ENCODE assay signal across 24 cellular contexts in the genomic region with DNA sequence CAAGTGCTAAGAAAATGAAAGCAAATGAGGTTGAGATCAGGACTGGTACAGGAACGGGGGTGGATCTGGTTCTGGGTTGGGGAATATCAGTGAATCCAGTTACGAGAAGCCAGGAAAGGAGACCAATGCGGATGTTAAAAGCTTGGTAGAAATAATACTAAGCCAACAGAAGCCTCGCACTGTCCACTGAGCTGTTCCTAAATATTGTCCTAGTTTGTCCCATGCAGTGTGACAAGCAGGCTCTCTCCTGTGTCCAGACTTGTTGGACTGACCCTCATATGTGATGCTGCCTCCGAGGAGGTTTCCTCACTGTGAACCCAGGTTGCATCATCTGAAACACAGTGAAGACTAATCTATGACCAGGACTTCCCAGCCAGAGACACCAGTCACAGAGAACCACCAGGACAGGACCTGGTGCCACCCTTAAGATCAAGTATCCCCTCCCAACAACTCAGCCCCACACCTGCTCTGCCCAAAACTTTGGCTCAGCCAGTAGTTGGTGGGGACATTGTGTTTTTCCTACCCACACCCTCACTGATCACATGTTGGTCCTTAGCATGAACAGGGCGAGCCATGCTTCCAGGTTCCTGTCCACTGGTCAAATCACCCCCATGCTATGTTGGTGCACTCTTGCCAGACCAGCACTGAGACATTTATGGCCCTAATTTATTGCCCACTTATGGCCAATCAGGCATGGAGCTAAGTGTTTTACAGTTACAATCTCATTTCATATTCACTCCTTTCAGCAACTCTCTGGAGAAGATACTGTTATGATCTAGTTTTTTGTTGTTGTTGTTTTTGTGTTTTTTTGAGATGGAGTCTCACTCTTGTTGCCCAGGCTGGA. TPM values are rescaled to one million over a fixed set of nuclear protein-coding genes. Genes with fewer than 3 reads are reported as not detected.
A peak's percentile ranks its signal among the peaks of the same experiment; 100 is the strongest.
DNase-seq lines count a peak whose midpoint lies in the region; ATAC-seq and TF ChIP-seq lines count a peak whose summit lies in the region.
"Had no signal": no experiment of that assay in that cellular context is flagged by ENCODE, and none has a peak within 500 bp of the region (broad histone marks: within the 10 kb centered on the region; RNA-seq: fewer than 3 reads in every experiment).

No MANE protein-coding gene starts in this region.

- intact Hi-C loops in upper lobe of right lung (cut with DNase I) = no loop called here

- TF ChIP-seq CTCF in upper lobe of right lung (IDR thresholded peaks at IDR 0.05) (no peak), Peyer's patch (IDR thresholded peaks at IDR 0.05) (no peak)

- peak; percentile 13 for DNase-seq in NCI-H2029 (lab: John Stamatoyannopoulos, UW)
- DNase-seq in NCI-H2029 treated with DMSO at 0.1 percent for 48 hours (lab: John Stamatoyannopoulos, UW) = no peak
- DNase-seq in NCI-H510A treated with DMSO at 0.1 percent for 48 hours (lab: John Stamatoyannopoulos, UW) = peak; percentile 85
- DNase-seq in upper lobe of right lung = no peak
- DNase-seq in Peyer's patch = no peak
- DNase-seq in NCI-H1048 (lab: John Stamatoyannopoulos, UW) = no peak
- DNase-seq: activated CD4-positive, alpha-beta T cell treated with anti-CD3 and anti-CD28 coated beads, Interleukin-2, amount 50 U/mL, for 1 hour; activated naive CD8-positive, alpha-beta T cell treated with anti-CD3 and anti-CD28 coated beads, Interleukin-2, amount 10 ng/mL, durations not matched to agents 7 days and 5 days; brain microvascular endothelial cell; colonic mucosa; heart left ventricle; KG1; NCI-H1105; NCI-H2107; NCI-H524 treated with DMSO at 0.1 percent for 48 hours; SHP77 treated with DMSO at 0.1 percent for 48 hours; stimulated activated CD4-positive, alpha-beta T cell treated with anti-CD3 and anti-CD28 coated beads, Interleukin-4, amount 100 ng/mL, for 1 hour; T-cell; upper lobe of left lung had no signal

- H3K9me3 ChIP-seq in upper lobe of right lung (no peaks in the 10 kb centered on the region), Peyer's patch (no peaks in the 10 kb centered on the region)
- H3K9me3 ChIP-seq: colonic mucosa, upper lobe of left lung had no signal

- H3K4me1 ChIP-seq in upper lobe of right lung (no peaks in the 10 kb centered on the region), Peyer's patch (no peaks in the 10 kb centered on the region)
- H3K4me1 ChIP-seq: BLaER1, colonic mucosa, heart left ventricle, upper lobe of left lung had no signal

- H3K27me3 ChIP-seq in upper lobe of right lung (no peaks in the 10 kb centered on the region), Peyer's patch (no peaks in the 10 kb centered on the region)
- H3K27me3 ChIP-seq: BLaER1, brain microvascular endothelial cell, colonic mucosa, upper lobe of left lung had no signal

- H3K4me3 ChIP-seq in upper lobe of right lung (no peak overlapping the region), Peyer's patch (no peak overlapping the region)
- H3K4me3 ChIP-seq: BLaER1, colonic mucosa, heart left ventricle, upper lobe of left lung had no signal

- ATAC-seq in esophagus mucosa = peak; percentile 72
- peak; percentile 25 for ATAC-seq in upper lobe of right lung
- ATAC-seq in GM21786 (IDR thresholded peaks at IDR 0.05; ENCODE audit: unreplicated experiment) = no peak
- ATAC-seq: heart left ventricle, T-cell had no signal

- no peak for TF ChIP-seq POLR2A in Peyer's patch (IDR thresholded peaks at IDR 0.05)

- H3K27ac ChIP-seq in upper lobe of right lung = no peak overlapping the region
- no peak overlapping the region for H3K27ac ChIP-seq in Peyer's patch
- H3K27ac ChIP-seq: BLaER1, brain microvascular endothelial cell, colonic mucosa, heart left ventricle, upper lobe of left lung had no signal

- H3K36me3 ChIP-seq in upper lobe of right lung (no peaks in the 10 kb centered on the region), Peyer's patch (no peaks in the 10 kb centered on the region)
- H3K36me3 ChIP-seq: BLaER1, brain microvascular endothelial cell, colonic mucosa, heart left ventricle, upper lobe of left lung had no signal

RNA-seq across cellular contexts. Expression of gene SCNN1B, which starts 32.6 kb away (rescaled TPM):
- 68.1 TPM for total RNA-seq in esophagus mucosa
- 50.3 TPM for total RNA-seq in upper lobe of right lung
- total RNA-seq in Peyer's patch = 1 to 10 TPM in 3 of 4 donors, not detected in 1; 4.3 to 9.6 (median 6.6) TPM
- total RNA-seq: A172; activated naive CD8-positive, alpha-beta T cell treated with anti-CD3 and anti-CD28 coated beads, Interleukin-2, amount 10 ng/mL, durations not matched to agents 7 days and 5 days; activated T-helper 2 cell treated with anti-CD3 and anti-CD28 coated beads, Interferon-gamma antibody, Interleukin-2, Interleukin-4, amounts not matched to agents 10 μg/mL and 5 μg/mL and 100 μg/mL, durations not matched to agents 14 hours and 24 hours and 36 hours; T-cell had no signal

Comparison
In these comparisons a context has a peak if more than half of its experiments do, and no peak if none do; other contexts are left out.
1. DNase-seq: peak in NCI-H2029 (single experiment) and NCI-H510A treated with DMSO at 0.1 percent for 48 hours (single experiment); none in NCI-H2029 treated with DMSO at 0.1 percent for 48 hours (single experiment), upper lobe of right lung (single experiment), Peyer's patch (0 of 3) and NCI-H1048 (single experiment).